Comparison of ENCODE assay signal across 8 cellular contexts in the genomic region with DNA sequence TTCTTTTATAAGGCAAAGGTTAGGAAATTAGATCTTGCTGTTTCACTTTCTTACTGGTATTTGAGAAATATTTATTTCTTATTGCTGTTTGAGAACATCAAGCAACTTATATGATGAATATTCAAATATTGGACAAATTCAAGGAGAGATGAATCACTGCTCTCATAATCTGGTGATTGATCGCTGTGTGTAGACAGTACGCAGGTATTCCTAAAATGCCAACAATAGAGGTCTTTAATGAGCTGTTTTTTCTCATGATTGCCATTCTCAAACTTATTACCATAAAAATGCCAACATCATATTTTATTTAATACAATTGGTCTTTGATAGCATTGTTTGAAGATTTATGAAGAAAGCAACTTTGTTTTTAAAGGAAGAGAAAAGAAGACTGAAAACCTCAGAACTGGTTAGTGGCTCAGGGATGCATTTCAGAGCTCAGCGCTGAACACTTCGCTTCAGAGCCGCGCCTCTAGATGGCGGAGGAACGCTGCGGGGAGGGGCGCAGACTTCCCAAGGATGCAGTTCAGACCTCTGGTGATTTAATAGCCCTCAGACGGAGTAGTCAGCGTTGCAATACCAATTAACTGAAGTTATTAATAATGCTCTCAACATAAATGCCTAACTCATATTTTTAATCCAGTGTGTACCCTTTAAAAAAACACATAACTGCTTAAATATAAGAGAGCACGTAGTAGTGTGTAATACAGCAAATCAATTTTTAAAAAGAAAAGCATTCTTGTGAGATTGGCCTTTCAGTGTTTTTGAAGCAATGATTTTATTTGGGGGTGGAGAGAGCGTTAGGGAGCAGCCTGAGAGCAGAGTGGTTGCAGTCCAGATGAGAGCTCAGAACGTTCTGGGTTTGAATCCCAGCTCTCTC. TPM values are rescaled to one million over a fixed set of nuclear protein-coding genes. Genes with fewer than 3 reads are reported as not detected.
DNase-seq lines count a peak whose midpoint lies in the region; ATAC-seq and TF ChIP-seq lines count a peak whose summit lies in the region.

No MANE protein-coding gene starts in this region.

- H3K36me3 Mint-ChIP-seq in Caco-2 (ENCODE audit: insufficient read depth, unreplicated experiment), result no peaks in the 10 kb centered on the region
- no peaks in the 10 kb centered on the region for H3K36me3 Mint-ChIP-seq in chondrocyte (ENCODE audit: low read depth)
- H3K36me3 Mint-ChIP-seq in activated T-cell treated with anti-CD3 and anti-CD28 coated beads, Interleukin-2, amount 50 U/mL, for 4 hours (ENCODE audit: insufficient read depth), result no peaks in the 10 kb centered on the region

- no peak overlapping the region for H3K27ac Mint-ChIP-seq in Caco-2 (ENCODE audit: unreplicated experiment)
- H3K27ac Mint-ChIP-seq in chondrocyte (ENCODE audit: unreplicated experiment), result no peak overlapping the region

- no peak overlapping the region for H3K4me3 ChIP-seq in Caco-2 (ENCODE audit: low read depth, low read length)
- H3K4me3 ChIP-seq in lung, result no peak overlapping the region

- WGBS in lung, 2 donors, result 26% methylated on average over 15 of the region's 15 CpGs

- DNase-seq in Caco-2 (peak; percentile 57 to 68), NCI-H460 (ENCODE audit: extremely low read depth, low read depth) (peak; percentile 39), chondrocyte (ENCODE audit: low spot score) (no peak), lung (ENCODE audit: low spot score) (peak; percentile 41), SW 1271 (lab: John Stamatoyannopoulos, UW) (no peak), NCI-H2081 (lab: John Stamatoyannopoulos, UW) (no peak)
- no peak for DNase-seq in activated T-cell treated with anti-CD3 and anti-CD28 coated beads, Interleukin-2, amount 50 U/mL, for 4 hours

- ATAC-seq in GM21619 (IDR thresholded peaks at IDR 0.05; ENCODE audit: unreplicated experiment) (peak; percentile 65), lung (ENCODE audit: insufficient read depth, low FRiP score) (peak; percentile 81)
- ATAC-seq in activated T-cell treated with anti-CD3 and anti-CD28 coated beads, Interleukin-2, amount 50 U/mL, for 4 hours, result no peak

- H3K9me3 ChIP-seq in Caco-2 (no peaks in the 10 kb centered on the region), lung (ENCODE audit: control insufficient read depth in 2 of 2, insufficient read depth in 1 of 2, low read length in 1 of 2) (no peaks in the 10 kb centered on the region)

- H3K27me3 ChIP-seq in Caco-2 (replicated peaks; ENCODE audit: control insufficient read depth, insufficient read depth, low read length) (no peaks in the 10 kb centered on the region), lung (ENCODE audit: control insufficient read depth, insufficient read depth) (no peaks in the 10 kb centered on the region)

- CTCF ChIA-PET in Caco-2 (lab: Charles Lee), result interaction anchor here (0.6 to 3.0 kb wide), 13 partner anchors 9 to 490 kb away, joined by 3 to 30 read pairs (median 4); a partner anchor contains a TSS

- H3K9me3 Mint-ChIP-seq in Caco-2 (ENCODE audit: unreplicated experiment) (no peaks in the 10 kb centered on the region), chondrocyte (ENCODE audit: low read depth) (no peaks in the 10 kb centered on the region)
- H3K9me3 Mint-ChIP-seq in activated T-cell treated with anti-CD3 and anti-CD28 coated beads, Interleukin-2, amount 50 U/mL, for 4 hours, result no peaks in the 10 kb centered on the region

- intact Hi-C loops in Caco-2 (cut with micrococcal nuclease; ENCODE audit: unreplicated experiment), result loop anchor here (1.0 to 10.0 kb wide), 4 partner anchors 13 to 560 kb away; no protein-coding TSS in a partner anchor

- H3K4me1 ChIP-seq in Caco-2, result no peaks in the 10 kb centered on the region
- H3K4me1 ChIP-seq in lung (ENCODE audit: control insufficient read depth in 2 of 2, insufficient read depth in 2 of 2, low read length in 2 of 2), result no peaks in the 10 kb centered on the region

- POLR2A ChIA-PET in Caco-2 (lab: Charles Lee), result no interaction called here

- BruUV-seq in Caco-2 (replicated peaks; lab: Mats Ljungman, UMichigan), result no TSS peak

- H3K4me1 Mint-ChIP-seq in Caco-2 (ENCODE audit: low read depth, unreplicated experiment) (no peaks in the 10 kb centered on the region), chondrocyte (ENCODE audit: low read depth) (peaks cover 4% of the 10 kb centered on the region)
- no peaks in the 10 kb centered on the region for H3K4me1 Mint-ChIP-seq in activated T-cell treated with anti-CD3 and anti-CD28 coated beads, Interleukin-2, amount 50 U/mL, for 4 hours (ENCODE audit: low read depth)

- H3K27me3 Mint-ChIP-seq in Caco-2 (ENCODE audit: insufficient read depth, unreplicated experiment), result peaks cover 4% of the 10 kb centered on the region
- peaks cover 28% of the 10 kb centered on the region for H3K27me3 Mint-ChIP-seq in chondrocyte (ENCODE audit: low read depth)
- peaks cover 10% of the 10 kb centered on the region for H3K27me3 Mint-ChIP-seq in activated T-cell treated with anti-CD3 and anti-CD28 coated beads, Interleukin-2, amount 50 U/mL, for 4 hours (ENCODE audit: low read depth)

- H3K36me3 ChIP-seq in Caco-2 (ENCODE audit: control insufficient read depth, insufficient read depth, low read length) (no peaks in the 10 kb centered on the region), lung (ENCODE audit: control insufficient read depth in 2 of 2, insufficient read depth in 2 of 2, low read length in 2 of 2) (no peaks in the 10 kb centered on the region)

- H3K27ac ChIP-seq in lung (ENCODE audit: low read depth in 1 of 2, low read length in 1 of 2), result no peak overlapping the region

- peak; percentile 71 to 91 for TF ChIP-seq CTCF in Caco-2 (IDR thresholded peaks at IDR 0.05; ENCODE audit: insufficient read depth in 1 of 2, low read depth in 1 of 2, low read length in 1 of 2, severe bottlenecking in 1 of 2, unreplicated experiment in 1 of 2)
- TF ChIP-seq CTCF in chondrocyte (IDR thresholded peaks at IDR 0.05), result peak; percentile 77
- no peak for TF ChIP-seq CTCF in lung (IDR thresholded peaks at IDR 0.05; ENCODE audit: control extremely low read depth, extremely low read depth)

- no peak overlapping the region for H3K4me3 Mint-ChIP-seq in Caco-2 (ENCODE audit: unreplicated experiment)
- no peak overlapping the region for H3K4me3 Mint-ChIP-seq in chondrocyte (ENCODE audit: unreplicated experiment)
- H3K4me3 Mint-ChIP-seq in activated T-cell treated with anti-CD3 and anti-CD28 coated beads, Interleukin-2, amount 50 U/mL, for 4 hours, result no peak overlapping the region

RNA-seq across cellular contexts. Expression of a gene that starts 38.5 kb away (rescaled TPM):
- 0.05 TPM in 1 of 2 replicates, not detected in the other for total RNA-seq in Caco-2 (2022)
- total RNA-seq in NCI-H460 (2014; rRNA removed; shearing (Covaris generic)), result 0.10 and 0.29 TPM in 2 replicates
- polyA plus RNA-seq in NCI-H460 (2014; cell fraction: nucleus; rRNA removed), result not detected in 2 replicates
- not detected in 3 replicates for total RNA-seq in chondrocyte
- total RNA-seq in lung, result 100 to 1,000 TPM in 1 of 2 donors, 10 to 100 TPM in 1; 71.9 to 108 TPM
- 10 to 100 TPM; 17.1 to 45.8 TPM for polyA plus RNA-seq in lung
- total RNA-seq in activated T-cell treated with anti-CD3 and anti-CD28 coated beads, Interleukin-2, amount 50 U/mL, for 4 hours, result under 1 TPM; 0.05 to 0.10 (median 0.05) TPM

Comparison
In these comparisons a context has a peak if more than half of its experiments do, and no peak if none do; other contexts are left out.
1. DNase-seq: peak in Caco-2 (2 of 2), NCI-H460 (single experiment) and lung (single experiment); none in chondrocyte (single experiment), SW 1271 (0 of 2), NCI-H2081 (0 of 2) and activated T-cell treated with anti-CD3 and anti-CD28 coated beads, Interleukin-2, amount 50 U/mL, for 4 hours (single experiment).
2. ATAC-seq: peak in GM21619 (single experiment) and lung (single experiment); none in activated T-cell treated with anti-CD3 and anti-CD28 coated beads, Interleukin-2, amount 50 U/mL, for 4 hours (0 of 2).
3. RNA of a gene that starts 38.5 kb away (total RNA-seq): 71.9 to 108 TPM in lung; 0.10 to 0.29 TPM in NCI-H460, 0.05 to 0.10 TPM in activated T-cell treated with anti-CD3 and anti-CD28 coated beads, Interleukin-2, amount 50 U/mL, for 4 hours, 0.05 TPM in Caco-2 and not detected in chondrocyte; every median in the first group is over 10 times any median in the second.